8 cellular contexts compared by ENCODE assay signal in the genomic region with DNA sequence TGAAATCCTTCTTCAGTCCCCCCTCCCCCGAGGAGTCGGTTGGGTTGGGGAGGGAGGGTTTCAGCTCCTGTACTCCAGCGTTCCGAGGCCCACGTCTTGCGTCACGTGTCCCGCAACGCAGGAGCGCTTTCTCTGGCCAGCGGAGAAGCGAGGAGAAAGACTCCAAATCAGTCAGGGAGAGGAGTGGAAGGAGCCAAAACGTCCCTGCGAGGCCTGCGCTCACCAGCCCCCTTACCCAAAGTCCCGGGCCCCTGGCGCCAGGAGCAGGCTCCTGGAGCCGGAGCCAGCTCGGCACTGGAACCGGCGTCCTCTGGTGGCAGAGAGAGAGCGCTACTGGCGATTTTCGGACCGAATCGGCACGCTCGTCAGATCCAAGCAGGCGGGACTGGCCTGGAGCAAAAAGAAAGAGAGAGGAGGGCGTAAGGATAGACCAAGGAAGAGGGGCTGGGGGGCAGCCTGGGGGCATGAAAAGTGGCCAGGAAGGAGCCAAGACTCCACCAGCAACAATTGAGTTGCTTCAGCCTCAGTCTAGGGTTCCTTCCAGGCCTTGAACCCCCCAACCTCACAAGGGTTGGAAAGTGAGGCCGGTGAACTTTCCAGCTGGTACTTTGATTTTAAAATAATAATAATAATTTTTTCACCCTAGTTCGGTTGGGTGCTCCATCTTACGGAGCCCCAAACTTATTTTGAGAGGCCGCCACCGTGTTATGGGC. TPM values are rescaled to one million over a fixed set of nuclear protein-coding genes. Genes with fewer than 3 reads are reported as not detected.
DNase-seq lines count a peak whose midpoint lies in the region; ATAC-seq and TF ChIP-seq lines count a peak whose summit lies in the region.

A gene (plus strand): TSS at position 158 of the 713 bp plus-strand sequence.

- no TSS peak for BruUV-seq in PC-3 (replicated peaks; lab: Mats Ljungman, UMichigan)

- H3K27ac Mint-ChIP-seq in activated naive CD4-positive, alpha-beta T cell treated with anti-CD3 and anti-CD28 coated beads, Interleukin-2, amount 50 U/mL, for 72 hours, result peak within 1 kb of the TSS in 1 of 2 donors; percentile 24

- CTCF ChIA-PET in PC-3 (lab: Charles Lee), result interaction anchor here (1.2 kb wide), 1 partner anchor 371 kb away, joined by 7 read pairs; no protein-coding TSS in a partner anchor

- ATAC-seq in PC-3, result peak; percentile 44
- peak; percentile 25 to 51 for ATAC-seq in activated naive CD4-positive, alpha-beta T cell treated with anti-CD3 and anti-CD28 coated beads, Interleukin-2, amount 50 U/mL, for 72 hours
- no peak for ATAC-seq in GM19463 (IDR thresholded peaks at IDR 0.05; ENCODE audit: unreplicated experiment)
- no peak for ATAC-seq in GM21717 (IDR thresholded peaks at IDR 0.05; ENCODE audit: unreplicated experiment)

- H3K36me3 ChIP-seq in PC-3 (ENCODE audit: low read depth, low read length), result no peaks in the 10 kb centered on the region
- H3K36me3 ChIP-seq in osteoblast (ENCODE audit: insufficient read depth, low read length), result no peaks in the 10 kb centered on the region
- no peaks in the 10 kb centered on the region for H3K36me3 ChIP-seq in urinary bladder (ENCODE audit: insufficient read depth)

- DNase-seq in PC-3 (peak; percentile 55), head of caudate nucleus (peak in 40 of 42 donors; percentile 12 to 76 (median 56)), osteoblast (ENCODE audit: insufficient read length, low spot score, missing footprints) (peak; percentile 98)
- DNase-seq in activated naive CD4-positive, alpha-beta T cell treated with anti-CD3 and anti-CD28 coated beads, Interleukin-2, amount 50 U/mL, for 72 hours (ENCODE audit: low spot score in 2 of 2), result peak in 1 of 2 donors; percentile 68

- H3K4me2 ChIP-seq in PC-3 (ENCODE audit: low read length) (peak within 1 kb of the TSS; percentile 19; the same call in 1 of the 2 replicates), osteoblast (ENCODE audit: insufficient read depth, low read length) (peak within 1 kb of the TSS; percentile 92)

- TF ChIP-seq CTCF in PC-3 (conservative IDR thresholded peaks at IDR 0.05; ENCODE audit: low read depth, low read length) (peak; percentile 73), osteoblast (IDR thresholded peaks at IDR 0.05; ENCODE audit: extremely low read depth, low read depth, low read length) (peak; percentile 67)

- H3K4me1 ChIP-seq in PC-3 (ENCODE audit: insufficient read depth, low read length), result no peaks in the 10 kb centered on the region
- peaks cover 17% of the 10 kb centered on the region for H3K4me1 ChIP-seq in osteoblast (ENCODE audit: insufficient read depth, low read length)
- H3K4me1 ChIP-seq in urinary bladder (ENCODE audit: insufficient read depth), result no peaks in the 10 kb centered on the region

- POLR2A ChIA-PET in PC-3 (lab: Charles Lee; ENCODE audit: unreplicated experiment), result no interaction called here

- H3F3A ChIP-seq in PC-3 (ENCODE audit: low read length, unreplicated experiment), result no peaks in the 10 kb centered on the region

- H2AFZ ChIP-seq in PC-3 (ENCODE audit: low read length), result no peak within 1 kb of the TSS
- peak within 1 kb of the TSS; percentile 89 for H2AFZ ChIP-seq in osteoblast (ENCODE audit: low read length)

- H3K9ac ChIP-seq in PC-3 (ENCODE audit: low read length), result no peak within 1 kb of the TSS

- WGBS in urinary bladder, result 36% methylated on average over 35 of the region's 35 CpGs

- H4K20me1 ChIP-seq in PC-3 (ENCODE audit: low read length) (no peaks in the 10 kb centered on the region), osteoblast (ENCODE audit: insufficient read depth, low read length) (no peaks in the 10 kb centered on the region)

- H3K79me2 ChIP-seq in PC-3 (ENCODE audit: low read length), result no peaks in the 10 kb centered on the region
- peaks cover 19% of the 10 kb centered on the region for H3K79me2 ChIP-seq in osteoblast (ENCODE audit: insufficient read depth, low read length)

- no peaks in the 10 kb centered on the region for H3K9me3 ChIP-seq in PC-3 (ENCODE audit: low read length)
- H3K9me3 ChIP-seq in osteoblast (ENCODE audit: low read depth, low read length), result no peaks in the 10 kb centered on the region

- H3K27ac ChIP-seq in PC-3 (ENCODE audit: low read length) (no peak within 1 kb of the TSS), osteoblast (ENCODE audit: low read depth, low read length) (no peak within 1 kb of the TSS), urinary bladder (ENCODE audit: low read depth) (no peak within 1 kb of the TSS)

- peaks cover 26% of the 10 kb centered on the region for H3K27me3 ChIP-seq in PC-3 (ENCODE audit: low read length)
- H3K27me3 ChIP-seq in osteoblast (ENCODE audit: insufficient read depth, low read length), result peaks cover 48% of the 10 kb centered on the region

- intact Hi-C loops in PC-3 (cut with micrococcal nuclease) (no loop called here), head of caudate nucleus (cut with DNase I) (no loop called here)

- no peaks in the 10 kb centered on the region for H3K9me2 ChIP-seq in PC-3 (replicated peaks; ENCODE audit: low read length)

- no peaks in the 10 kb centered on the region for H3K9me3 Mint-ChIP-seq in activated naive CD4-positive, alpha-beta T cell treated with anti-CD3 and anti-CD28 coated beads, Interleukin-2, amount 50 U/mL, for 72 hours

- H3K4me3 ChIP-seq in GM08714 (ENCODE audit: low read length) (peak within 1 kb of the TSS; percentile 77; the same call in 1 of the 2 replicates), PC-3 (ENCODE audit: low read length) (no peak within 1 kb of the TSS), osteoblast (ENCODE audit: insufficient read depth, low read length) (peak within 1 kb of the TSS; percentile 81), urinary bladder (ENCODE audit: low read depth, low read length) (peak within 1 kb of the TSS; percentile 1)

- peaks cover 7 to 18% of the 10 kb centered on the region in 2 donors for H3K36me3 Mint-ChIP-seq in activated naive CD4-positive, alpha-beta T cell treated with anti-CD3 and anti-CD28 coated beads, Interleukin-2, amount 50 U/mL, for 72 hours

RNA-seq across cellular contexts. Expression of the gene that starts here (rescaled TPM):
- 694 and 822 TPM in 2 replicates for total RNA-seq in PC-3 (2014; rRNA removed)
- 100 to 1,000 TPM; 624 to 863 TPM for total RNA-seq in activated naive CD4-positive, alpha-beta T cell treated with anti-CD3 and anti-CD28 coated beads, Interleukin-2, amount 50 U/mL, for 72 hours
- 366 and 374 TPM in 2 replicates for total RNA-seq in osteoblast
- total RNA-seq in urinary bladder, result 483 TPM
- 784 TPM for polyA plus RNA-seq in urinary bladder

Comparison
In these comparisons a context has a peak if more than half of its experiments do, and no peak if none do; other contexts are left out.
1. ATAC-seq: peak in PC-3 (single experiment) and activated naive CD4-positive, alpha-beta T cell treated with anti-CD3 and anti-CD28 coated beads, Interleukin-2, amount 50 U/mL, for 72 hours (2 of 2); none in GM19463 (single experiment) and GM21717 (single experiment).